ENCODE assay signal across 9 cellular contexts in the genomic region with DNA sequence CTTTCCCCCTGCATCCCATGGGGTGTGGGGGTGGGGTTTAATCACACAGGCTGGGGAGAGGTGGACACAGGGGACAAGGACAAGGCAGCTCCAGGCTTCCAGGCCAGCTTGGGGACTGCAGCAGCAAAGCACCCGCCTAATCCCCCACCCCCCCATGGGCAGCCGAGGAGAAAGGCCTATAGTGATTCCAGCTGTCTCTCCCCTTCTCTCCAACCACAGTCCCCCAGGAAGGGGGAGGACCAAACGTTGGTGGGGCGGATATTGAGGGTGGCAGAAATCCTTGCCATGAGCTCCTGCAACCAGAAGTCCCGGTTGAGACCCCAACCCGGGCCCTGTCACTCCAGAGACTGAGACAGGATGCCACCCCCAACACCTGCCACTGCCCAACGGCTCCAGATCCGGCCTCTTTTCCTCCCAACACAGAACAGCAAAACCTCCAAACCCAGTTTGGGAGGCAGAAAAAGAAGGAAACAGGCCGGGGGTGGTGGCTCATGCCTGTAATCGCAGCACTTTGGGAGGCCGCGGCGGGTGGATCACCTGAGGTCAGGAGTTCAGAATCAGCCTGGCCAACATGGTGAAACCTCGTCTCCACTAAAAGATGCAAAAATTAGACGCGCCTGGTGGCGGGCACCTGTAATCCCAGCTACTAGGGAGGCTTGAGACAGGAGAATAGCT. TPM values are rescaled to one million over a fixed set of nuclear protein-coding genes. Genes with fewer than 3 reads are reported as not detected.
DNase-seq lines count a peak whose midpoint lies in the region; ATAC-seq and TF ChIP-seq lines count a peak whose summit lies in the region.
"Had no signal": no experiment of that assay in that cellular context is flagged by ENCODE, and none has a peak within 500 bp of the region (broad histone marks: within the 10 kb centered on the region; RNA-seq: fewer than 3 reads in every experiment).

No MANE protein-coding gene starts in this region.

- peaks cover 38 to 72% of the 10 kb centered on the region in 2 donors for H3K4me1 ChIP-seq in left lung

- H3K27ac ChIP-seq in brain microvascular endothelial cell (no peak overlapping the region), left lung (peak overlapping the region; percentile 87 to 89)

- no peaks in the 10 kb centered on the region for H3K9me3 ChIP-seq in left lung

- TF ChIP-seq CTCF in brain microvascular endothelial cell (IDR thresholded peaks at IDR 0.05; ENCODE audit: low read depth, low read length, missing control alignments) (no peak), left lung (IDR thresholded peaks at IDR 0.05) (no peak)

- no peak overlapping the region for H3K27ac Mint-ChIP-seq in stimulated activated naive B cell treated with anti-CD40 and anti-IgM and Interleukin-4, amounts not matched to agents 10 μg/mL and 1 μg/mL and 100 μg/mL, for 72 hours

- H3K9me3 Mint-ChIP-seq in stimulated activated naive B cell treated with anti-CD40 and anti-IgM and Interleukin-4, amounts not matched to agents 10 μg/mL and 1 μg/mL and 100 μg/mL, for 72 hours, result no peaks in the 10 kb centered on the region

- H3K4me3 ChIP-seq in brain microvascular endothelial cell (ENCODE audit: low read depth, low read length), result peak overlapping the region; percentile 91
- H3K4me3 ChIP-seq in left lung, result peak overlapping the region; percentile 65 to 84

- in situ Hi-C loops in brain microvascular endothelial cell (cut with HindIII; ENCODE audit: low pct_ligation_motif_present, low sequenced_read_pairs), result no loop called here

- H3K36me3 Mint-ChIP-seq in stimulated activated naive B cell treated with anti-CD40 and anti-IgM and Interleukin-4, amounts not matched to agents 10 μg/mL and 1 μg/mL and 100 μg/mL, for 72 hours, result no peaks in the 10 kb centered on the region

- H3K36me3 ChIP-seq in brain microvascular endothelial cell (replicated peaks), result peaks cover 28% of the 10 kb centered on the region
- H3K36me3 ChIP-seq in left lung, result peaks cover 0 to 13% of the 10 kb centered on the region in 2 donors

- H3K4me3 Mint-ChIP-seq in stimulated activated naive B cell treated with anti-CD40 and anti-IgM and Interleukin-4, amounts not matched to agents 10 μg/mL and 1 μg/mL and 100 μg/mL, for 72 hours, result peak overlapping the region; percentile 27 to 80

- intact Hi-C loops in left lung (cut with DNase I), result no loop called here

- ATAC-seq in left lung, result no peak
- no peak for ATAC-seq in stimulated activated naive B cell treated with anti-CD40 and anti-IgM and Interleukin-4, amounts not matched to agents 10 μg/mL and 1 μg/mL and 100 μg/mL, for 72 hours (replicated peaks)
- no peak for ATAC-seq in GM19455 (IDR thresholded peaks at IDR 0.05; ENCODE audit: unreplicated experiment)

- H3K27me3 Mint-ChIP-seq in stimulated activated naive B cell treated with anti-CD40 and anti-IgM and Interleukin-4, amounts not matched to agents 10 μg/mL and 1 μg/mL and 100 μg/mL, for 72 hours, result peaks cover 38 to 74% of the 10 kb centered on the region in 2 donors

- DNase-seq in NCI-H524 (lab: John Stamatoyannopoulos, UW), result peak; percentile 9 to 46
- no peak for DNase-seq in NCI-H524 treated with DMSO at 0.1 percent for 48 hours (lab: John Stamatoyannopoulos, UW)
- DNase-seq in brain microvascular endothelial cell, result no peak
- no peak for DNase-seq in left lung
- no peak for DNase-seq in stimulated activated naive B cell treated with anti-CD40 and anti-IgM and Interleukin-4, amounts not matched to agents 10 μg/mL and 1 μg/mL and 100 μg/mL, for 72 hours
- no peak for DNase-seq in H4 (ENCODE audit: low spot score)
- DNase-seq in stimulated activated CD4-positive, alpha-beta T cell treated with anti-CD3 and anti-CD28 coated beads, Interleukin-4, amount 100 ng/mL, for 4 hours, result no peak
- DNase-seq: KG1 had no signal

- H3K27me3 ChIP-seq in brain microvascular endothelial cell (replicated peaks) (no peaks in the 10 kb centered on the region), left lung (peaks cover 0 to 24% of the 10 kb centered on the region in 2 donors)

- H3K4me1 Mint-ChIP-seq in stimulated activated naive B cell treated with anti-CD40 and anti-IgM and Interleukin-4, amounts not matched to agents 10 μg/mL and 1 μg/mL and 100 μg/mL, for 72 hours, result peaks cover 13 to 60% of the 10 kb centered on the region in 2 donors

RNA-seq across cellular contexts. Expression of a gene that starts 1.7 kb away (rescaled TPM):
- total RNA-seq in left lung, result 10 to 100 TPM; 36.9 to 62.6 TPM
- total RNA-seq in H4 (2014; rRNA removed; shearing (Covaris generic)), result 10.1 and 14.2 TPM in 2 replicates

RNA-seq across cellular contexts. Expression of a gene that starts 58.3 kb away (rescaled TPM):
- 10 to 100 TPM; 10.4 to 13.1 TPM for total RNA-seq in left lung
- total RNA-seq in H4 (2014; rRNA removed; shearing (Covaris generic)), result 3.7 and 10.6 TPM in 2 replicates

Comparison
In these comparisons a context has a peak if more than half of its experiments do, and no peak if none do; other contexts are left out.
1. DNase-seq: peak in NCI-H524 (2 of 2); none in NCI-H524 treated with DMSO at 0.1 percent for 48 hours (single experiment), brain microvascular endothelial cell (single experiment), left lung (0 of 2), stimulated activated naive B cell treated with anti-CD40 and anti-IgM and Interleukin-4, amounts not matched to agents 10 μg/mL and 1 μg/mL and 100 μg/mL, for 72 hours (single experiment), H4 (single experiment) and stimulated activated CD4-positive, alpha-beta T cell treated with anti-CD3 and anti-CD28 coated beads, Interleukin-4, amount 100 ng/mL, for 4 hours (0 of 2).